ENCODE assay signal across 12 cellular contexts in the genomic region with DNA sequence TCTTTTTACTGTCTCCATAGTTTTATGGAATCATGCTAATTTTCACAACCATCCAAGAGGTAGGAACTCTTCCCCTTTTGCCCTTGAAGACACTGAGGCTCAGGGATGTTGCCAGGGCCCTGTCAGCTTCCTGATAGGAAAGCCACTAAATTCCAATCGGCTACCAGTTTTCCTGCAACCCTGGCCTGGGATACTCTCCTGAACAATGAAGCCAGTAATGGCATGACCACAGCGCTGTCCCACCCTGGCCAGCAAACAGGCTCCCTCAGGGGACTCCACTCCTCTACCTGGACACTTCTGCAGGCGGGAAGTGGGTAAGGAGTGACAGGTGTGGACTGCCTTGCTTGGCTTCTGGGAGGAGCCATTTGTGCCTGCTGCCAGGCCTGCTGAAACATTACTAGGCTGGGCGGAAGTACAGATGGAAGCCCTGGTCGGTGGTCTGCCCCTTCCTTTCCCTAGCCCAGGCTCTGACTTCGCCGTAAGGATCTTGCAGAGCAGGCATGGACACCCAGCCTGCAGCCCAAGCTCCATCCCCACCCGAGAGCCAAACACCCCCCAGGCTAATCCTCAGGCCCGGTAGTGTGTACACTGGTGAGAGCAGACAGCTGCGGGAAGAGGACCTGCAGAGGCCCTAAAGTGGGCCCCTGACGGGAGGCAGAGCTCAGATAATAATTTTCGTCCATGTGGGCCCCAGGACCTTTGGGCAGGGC.
A peak's percentile ranks its signal among the peaks of the same experiment; 100 is the strongest.
DNase-seq lines count a peak whose midpoint lies in the region; ATAC-seq, FAIRE-seq and TF ChIP-seq lines count a peak whose summit lies in the region.
"Had no signal": no experiment of that assay in that cellular context is flagged by ENCODE, and none has a peak within 500 bp of the region (broad histone marks: within the 10 kb centered on the region; RNA-seq: fewer than 3 reads in every experiment).

No MANE protein-coding gene starts in this region.

- no peak for TF ChIP-seq EP300 in A549 (IDR thresholded peaks at IDR 0.05)

- intact Hi-C loops in CD4-positive, alpha-beta memory T cell (cut with micrococcal nuclease) = no loop called here
- intact Hi-C loops in activated T-helper 2 cell treated with anti-CD3 and anti-CD28 coated beads, Interferon-gamma antibody, Interleukin-2, Interleukin-4, amounts not matched to agents 10 μg/mL and 5 μg/mL and 100 μg/mL, durations not matched to agents 14 hours and 24 hours and 36 hours (cut with micrococcal nuclease) = loop anchor here (5.0 kb wide), 1 partner anchor 77 kb away; a partner anchor contains a TSS

- H3K4me1 Mint-ChIP-seq in CD4-positive, alpha-beta memory T cell = peaks cover 0 to 12% (median 5%) of the 10 kb centered on the region in 4 donors
- peaks cover 9% of the 10 kb centered on the region for H3K4me1 Mint-ChIP-seq in activated T-helper 2 cell treated with anti-CD3 and anti-CD28 coated beads, Interferon-gamma antibody, Interleukin-2, Interleukin-4, amounts not matched to agents 10 μg/mL and 5 μg/mL and 100 μg/mL, durations not matched to agents 14 hours and 24 hours and 36 hours (ENCODE audit: low read depth)
- H3K4me1 Mint-ChIP-seq in mesothelial cell of epicardium = peaks cover 8% of the 10 kb centered on the region

- WGBS in A549 (ENCODE audit: missing lambda C conversion rate) = 94% methylated on average over 10 of the region's 12 CpGs

- POLR2A ChIA-PET in A549 (lab: Yijun Ruan, JAX) = no interaction called here
- POLR2A ChIA-PET in CD4-positive, alpha-beta memory T cell (lab: Charles Lee; ENCODE audit: partially characterized antibody) = no interaction called here

- peak overlapping the region; percentile 71; the same call in 2 of the 3 replicates for H3K4me2 ChIP-seq in A549

- H3K9me3 ChIP-seq in A549 = no peaks in the 10 kb centered on the region
- H3K9me3 ChIP-seq in CD4-positive, alpha-beta memory T cell (ENCODE audit: control insufficient read depth in 1 of 2, low read length in 2 of 2) = no peaks in the 10 kb centered on the region
- H3K9me3 ChIP-seq: BE2C had no signal

- TF ChIP-seq POLR2A in A549 (IDR thresholded peaks at IDR 0.05; ENCODE audit: low read length) = no peak

- H3K36me3 Mint-ChIP-seq in CD4-positive, alpha-beta memory T cell = no peaks in the 10 kb centered on the region
- H3K36me3 Mint-ChIP-seq in activated T-helper 2 cell treated with anti-CD3 and anti-CD28 coated beads, Interferon-gamma antibody, Interleukin-2, Interleukin-4, amounts not matched to agents 10 μg/mL and 5 μg/mL and 100 μg/mL, durations not matched to agents 14 hours and 24 hours and 36 hours (ENCODE audit: low read depth) = no peaks in the 10 kb centered on the region
- H3K36me3 Mint-ChIP-seq in mesothelial cell of epicardium = no peaks in the 10 kb centered on the region

- ATAC-seq in A549 = no peak

- H3K4me3 Mint-ChIP-seq in CD4-positive, alpha-beta memory T cell = peak overlapping the region in 7 of 8 donors; percentile 65 to 84 (median 79)
- H3K4me3 Mint-ChIP-seq in activated T-helper 2 cell treated with anti-CD3 and anti-CD28 coated beads, Interferon-gamma antibody, Interleukin-2, Interleukin-4, amounts not matched to agents 10 μg/mL and 5 μg/mL and 100 μg/mL, durations not matched to agents 14 hours and 24 hours and 36 hours (ENCODE audit: low read depth) = peak overlapping the region; percentile 71
- peak overlapping the region; percentile 72 for H3K4me3 Mint-ChIP-seq in mesothelial cell of epicardium

- TF ChIP-seq CTCF in A549 (IDR thresholded peaks at IDR 0.05) (no peak), mesothelial cell of epicardium (IDR thresholded peaks at IDR 0.05; ENCODE audit: unreplicated experiment) (no peak), GM20000 (IDR thresholded peaks at IDR 0.05; ENCODE audit: extremely low read depth, missing control alignments) (no peak)

- peaks cover 37% of the 10 kb centered on the region for H3K4me1 ChIP-seq in A549
- peaks cover 13% of the 10 kb centered on the region for H3K4me1 ChIP-seq in CD4-positive, alpha-beta memory T cell (ENCODE audit: insufficient read depth, low read length)
- H3K4me1 ChIP-seq: BE2C had no signal

- CTCF ChIA-PET in A549 (lab: Yijun Ruan, JAX) = interaction anchor here (2.6 kb wide), 1 partner anchor 77 kb away, joined by 13 read pairs; no protein-coding TSS in a partner anchor
- CTCF ChIA-PET in CD4-positive, alpha-beta memory T cell (lab: Charles Lee; ENCODE audit: partially characterized antibody) = no interaction called here

- H3K9me3 Mint-ChIP-seq in CD4-positive, alpha-beta memory T cell = peaks cover 0 to 3% (median 0%) of the 10 kb centered on the region in 8 donors
- no peaks in the 10 kb centered on the region for H3K9me3 Mint-ChIP-seq in activated T-helper 2 cell treated with anti-CD3 and anti-CD28 coated beads, Interferon-gamma antibody, Interleukin-2, Interleukin-4, amounts not matched to agents 10 μg/mL and 5 μg/mL and 100 μg/mL, durations not matched to agents 14 hours and 24 hours and 36 hours
- H3K9me3 Mint-ChIP-seq in mesothelial cell of epicardium = peaks cover 15% of the 10 kb centered on the region

- no peaks in the 10 kb centered on the region for H3K36me3 ChIP-seq in CD4-positive, alpha-beta memory T cell (ENCODE audit: insufficient read depth, low read length)
- H3K36me3 ChIP-seq: BE2C had no signal

- H3K4me3 ChIP-seq in A549 = no peak overlapping the region
- H3K4me3 ChIP-seq in CD4-positive, alpha-beta memory T cell (ENCODE audit: low read length in 2 of 2) = no peak overlapping the region

- DNase-seq in A549 (ENCODE audit: low read depth in 1 of 2, low spot score in 1 of 2) = no peak
- DNase-seq in CD4-positive, alpha-beta memory T cell = no peak
- no peak for DNase-seq in activated T-helper 2 cell treated with anti-CD3 and anti-CD28 coated beads, Interferon-gamma antibody, Interleukin-2, Interleukin-4, amounts not matched to agents 10 μg/mL and 5 μg/mL and 100 μg/mL, durations not matched to agents 14 hours and 24 hours and 36 hours (ENCODE audit: low spot score)
- DNase-seq in mesothelial cell of epicardium (ENCODE audit: low spot score in 2 of 2, unreplicated experiment in 2 of 2) = no peak
- DNase-seq in COR-L47 (lab: John Stamatoyannopoulos, UW) = no peak
- no peak for DNase-seq in stimulated activated CD4-positive, alpha-beta T cell treated with anti-CD3 and anti-CD28 coated beads, Interleukin-2, amount 100 ng/mL, for 48 hours
- no peak for DNase-seq in stimulated activated CD4-positive, alpha-beta T cell treated with anti-CD3 and anti-CD28 coated beads, Interleukin-12 subunit alpha, Interleukin-12 subunit beta, amount 100 ng/mL, for 4 hours
- DNase-seq in GM20000 (ENCODE audit: low spot score) = no peak
- DNase-seq: BE2C; GM23248; NCI-H187 treated with DMSO at 0.1 percent for 48 hours; stimulated activated CD4-positive, alpha-beta T cell treated with anti-CD3 and anti-CD28 coated beads, Interleukin-4, amount 100 ng/mL, for 24 hours had no signal

- no peak for FAIRE-seq in A549 (lab: Jason Lieb, UNC)

- TF ChIP-seq RAD21 in A549 (conservative IDR thresholded peaks at IDR 0.05 in 1 of 2, IDR thresholded peaks at IDR 0.05 in 1 of 2) = no peak

- no peaks in the 10 kb centered on the region for H3K27me3 ChIP-seq in CD4-positive, alpha-beta memory T cell (ENCODE audit: insufficient read depth, low read length)
- H3K27me3 ChIP-seq: BE2C had no signal

- H3K27ac Mint-ChIP-seq in CD4-positive, alpha-beta memory T cell = peak overlapping the region in 1 of 7 donors; percentile 30
- H3K27ac Mint-ChIP-seq in activated T-helper 2 cell treated with anti-CD3 and anti-CD28 coated beads, Interferon-gamma antibody, Interleukin-2, Interleukin-4, amounts not matched to agents 10 μg/mL and 5 μg/mL and 100 μg/mL, durations not matched to agents 14 hours and 24 hours and 36 hours = no peak overlapping the region
- H3K27ac Mint-ChIP-seq in mesothelial cell of epicardium = no peak overlapping the region

- H3K27ac ChIP-seq in A549 = peak overlapping the region; percentile 99
- H3K27ac ChIP-seq in CD4-positive, alpha-beta memory T cell (ENCODE audit: low read depth, low read length) = no peak overlapping the region
- H3K27ac ChIP-seq: GM23248 had no signal

- H3K27me3 Mint-ChIP-seq in CD4-positive, alpha-beta memory T cell = peaks cover 18 to 23% of the 10 kb centered on the region in 2 donors
- peaks cover 59% of the 10 kb centered on the region for H3K27me3 Mint-ChIP-seq in activated T-helper 2 cell treated with anti-CD3 and anti-CD28 coated beads, Interferon-gamma antibody, Interleukin-2, Interleukin-4, amounts not matched to agents 10 μg/mL and 5 μg/mL and 100 μg/mL, durations not matched to agents 14 hours and 24 hours and 36 hours (ENCODE audit: low read depth)
- H3K27me3 Mint-ChIP-seq in mesothelial cell of epicardium (ENCODE audit: low read depth) = no peaks in the 10 kb centered on the region

TF ChIP-seq in A549, 52 proteins besides CTCF, POLR2A, EP300 and RAD21:
- TF ChIP-seq EHF (CRISPR knock-in tag; IDR thresholded peaks at IDR 0.05) = 0 out of 2 replicates have a peak, but pooled peaks have one; percentile 38
- TF ChIP-seq HOXA7 (CRISPR knock-in tag; IDR thresholded peaks at IDR 0.05) = no peak
